Comparison of ENCODE assay signal across 18 cellular contexts in the genomic region with DNA sequence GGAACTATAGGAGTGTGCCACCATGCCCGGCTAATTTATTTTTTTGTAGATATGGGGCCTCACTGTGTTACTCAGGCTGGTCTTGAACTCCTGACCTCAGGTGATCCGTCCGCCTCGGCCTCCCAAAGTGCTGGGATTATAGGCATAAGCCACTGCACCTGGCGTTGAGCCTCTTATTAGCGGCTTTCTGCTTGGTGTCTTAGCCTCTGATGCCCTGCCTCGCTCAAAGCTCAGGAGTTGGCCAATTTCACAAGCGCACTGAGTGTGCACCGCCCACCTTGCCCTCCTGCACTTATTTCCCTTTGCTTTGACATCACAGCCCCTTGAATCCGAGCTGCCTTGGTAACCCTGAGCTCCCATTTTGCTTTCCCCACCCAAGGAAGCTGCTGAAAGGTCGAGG.
"Had no signal": no experiment of that assay in that cellular context is flagged by ENCODE, and none has a peak within 500 bp of the region (broad histone marks: within the 10 kb centered on the region; RNA-seq: fewer than 3 reads in every experiment).

No MANE protein-coding gene starts in this region.

- H3K36me3 ChIP-seq: uterus had no signal

- H3K27ac ChIP-seq: cardiac muscle cell, hepatocyte, tibial nerve, uterus had no signal

- H3K4me3 Mint-ChIP-seq: activated CD4-positive, alpha-beta memory T cell treated with anti-CD3 and anti-CD28 coated beads, Interleukin-2, amount 10 ng/mL, durations not matched to agents 7 days and 5 days; activated CD4-positive, alpha-beta T cell treated with anti-CD3 and anti-CD28 coated beads for 36 hours; activated CD8-positive, alpha-beta memory T cell treated with anti-CD3 and anti-CD28 coated beads, Interleukin-2, amount 10 ng/mL, durations not matched to agents 7 days and 5 days; activated naive CD8-positive, alpha-beta T cell treated with anti-CD3 and anti-CD28 coated beads for 36 hours; WTC11 had no signal

- DNase-seq: activated CD4-positive, alpha-beta memory T cell treated with anti-CD3 and anti-CD28 coated beads, Interleukin-2, amount 10 ng/mL, durations not matched to agents 7 days and 5 days; activated CD4-positive, alpha-beta T cell treated with anti-CD3 and anti-CD28 coated beads for 36 hours; activated CD8-positive, alpha-beta memory T cell treated with anti-CD3 and anti-CD28 coated beads, Interleukin-2, amount 10 ng/mL, durations not matched to agents 7 days and 5 days; activated naive CD8-positive, alpha-beta T cell treated with anti-CD3 and anti-CD28 coated beads for 36 hours; amniotic stem cell; occipital lobe; posterior cingulate gyrus; retina; stimulated activated CD4-positive, alpha-beta T cell treated with anti-CD3 and anti-CD28 coated beads, Interleukin-12 subunit alpha, Interleukin-12 subunit beta, amount 100 ng/mL, for 4 hours; stimulated activated CD4-positive, alpha-beta T cell treated with anti-CD3 and anti-CD28 coated beads, Interleukin-1b, Interleukin-23, amount 100 ng/mL, for 48 hours; stimulated activated CD8-positive, alpha-beta memory T cell treated with anti-CD3 and anti-CD28 coated beads, Interleukin-4, amount 100 ng/mL, for 48 hours; stimulated activated naive CD4-positive, alpha-beta T cell treated with Interleukin-2 at 50 U/mL for 16 hours; uterus had no signal

- H3K27me3 Mint-ChIP-seq: activated CD4-positive, alpha-beta memory T cell treated with anti-CD3 and anti-CD28 coated beads, Interleukin-2, amount 10 ng/mL, durations not matched to agents 7 days and 5 days; activated CD4-positive, alpha-beta T cell treated with anti-CD3 and anti-CD28 coated beads for 36 hours; activated CD8-positive, alpha-beta memory T cell treated with anti-CD3 and anti-CD28 coated beads, Interleukin-2, amount 10 ng/mL, durations not matched to agents 7 days and 5 days; activated naive CD8-positive, alpha-beta T cell treated with anti-CD3 and anti-CD28 coated beads for 36 hours had no signal

- ATAC-seq: activated CD4-positive, alpha-beta T cell treated with anti-CD3 and anti-CD28 coated beads for 36 hours; activated CD8-positive, alpha-beta memory T cell treated with anti-CD3 and anti-CD28 coated beads, Interleukin-2, amount 10 ng/mL, durations not matched to agents 7 days and 5 days; WTC11 had no signal

- H3K27me3 ChIP-seq: cardiac muscle cell, hepatocyte, tibial nerve, uterus had no signal

- H3K4me3 ChIP-seq: cardiac muscle cell, hepatocyte, lung, tibial nerve, uterus had no signal

- H3K9me3 ChIP-seq: tibial nerve, uterus had no signal

- H3K36me3 Mint-ChIP-seq: activated CD8-positive, alpha-beta memory T cell treated with anti-CD3 and anti-CD28 coated beads, Interleukin-2, amount 10 ng/mL, durations not matched to agents 7 days and 5 days had no signal

- H3K4me1 ChIP-seq: uterus had no signal

- H3K9me3 Mint-ChIP-seq: activated CD4-positive, alpha-beta memory T cell treated with anti-CD3 and anti-CD28 coated beads, Interleukin-2, amount 10 ng/mL, durations not matched to agents 7 days and 5 days; activated naive CD8-positive, alpha-beta T cell treated with anti-CD3 and anti-CD28 coated beads for 36 hours; WTC11 had no signal

- H3K4me1 Mint-ChIP-seq: activated CD4-positive, alpha-beta memory T cell treated with anti-CD3 and anti-CD28 coated beads, Interleukin-2, amount 10 ng/mL, durations not matched to agents 7 days and 5 days; activated CD4-positive, alpha-beta T cell treated with anti-CD3 and anti-CD28 coated beads for 36 hours; activated CD8-positive, alpha-beta memory T cell treated with anti-CD3 and anti-CD28 coated beads, Interleukin-2, amount 10 ng/mL, durations not matched to agents 7 days and 5 days; activated naive CD8-positive, alpha-beta T cell treated with anti-CD3 and anti-CD28 coated beads for 36 hours; WTC11 had no signal

- H3K27ac Mint-ChIP-seq: activated CD4-positive, alpha-beta memory T cell treated with anti-CD3 and anti-CD28 coated beads, Interleukin-2, amount 10 ng/mL, durations not matched to agents 7 days and 5 days; activated CD4-positive, alpha-beta T cell treated with anti-CD3 and anti-CD28 coated beads for 36 hours; activated CD8-positive, alpha-beta memory T cell treated with anti-CD3 and anti-CD28 coated beads, Interleukin-2, amount 10 ng/mL, durations not matched to agents 7 days and 5 days; activated naive CD8-positive, alpha-beta T cell treated with anti-CD3 and anti-CD28 coated beads for 36 hours; WTC11 had no signal
